Comparison of ENCODE assay signal across 8 cellular contexts in genomic region chr4:102344520-102344954, GRCh38.
DNase-seq lines count a peak whose midpoint lies in the region; ATAC-seq lines count a peak whose summit lies in the region.

No MANE protein-coding gene starts in this region.

- peak overlapping the region; percentile 75 for H3K4me3 ChIP-seq in skeletal muscle cell (ENCODE audit: low read depth, low read length)

- peak; percentile 83 for DNase-seq in D341Med (ENCODE audit: low spot score)
- DNase-seq in SW 1271 (lab: John Stamatoyannopoulos, UW): peak; percentile 2 to 25
- DNase-seq in hypothalamus (lab: John Stamatoyannopoulos, UW): peak in 42 of 51 donors; percentile 4 to 69 (median 40)
- DNase-seq in skeletal muscle cell (ENCODE audit: low read depth): no peak
- DNase-seq in NCI-H1436 (lab: John Stamatoyannopoulos, UW): no peak

- ATAC-seq in GM19467 (IDR thresholded peaks at IDR 0.05; ENCODE audit: unreplicated experiment): peak; percentile 47
- ATAC-seq in HG03575 (IDR thresholded peaks at IDR 0.05; ENCODE audit: extremely low read depth, insufficient number of reproducible peaks, low FRiP score, unreplicated experiment): peak; percentile 16

- peak overlapping the region; percentile 40 for H3K27ac ChIP-seq in angular gyrus (ENCODE audit: low read depth, low read length)

Comparison
In these comparisons a context has a peak if more than half of its experiments do, and no peak if none do; other contexts are left out.
1. DNase-seq: peak in D341Med (single experiment), SW 1271 (2 of 2) and hypothalamus (42 of 51); none in skeletal muscle cell (single experiment) and NCI-H1436 (single experiment).